Comparison of ENCODE assay signal across 8 cellular contexts in genomic region chr22:24156915-24157782, GRCh38. TPM values are rescaled to one million over a fixed set of nuclear protein-coding genes. Genes with fewer than 3 reads are reported as not detected.
A peak's percentile ranks its signal among the peaks of the same experiment; 100 is the strongest.
DNase-seq lines count a peak whose midpoint lies in the region; TF ChIP-seq lines count a peak whose summit lies in the region.

No MANE protein-coding gene starts in this region.

- H3K9ac ChIP-seq in OCI-LY3 (ENCODE audit: low read length), result peak overlapping the region; percentile 70

- no peak overlapping the region for H3K27ac Mint-ChIP-seq in Calu3 (ENCODE audit: unreplicated experiment)

- no peaks in the 10 kb centered on the region for H3K27me3 Mint-ChIP-seq in Calu3 (ENCODE audit: unreplicated experiment)

- 18 to 19% methylated on average over 22 of the region's 22 CpGs for WGBS in esophagus, 2 donors

- H3K9me3 ChIP-seq in OCI-LY3 (ENCODE audit: insufficient read depth, low read length) (no peaks in the 10 kb centered on the region), esophagus (ENCODE audit: control insufficient read depth in 2 of 2, insufficient read depth in 1 of 2, low read depth in 1 of 2, low read length in 1 of 2) (no peaks in the 10 kb centered on the region), muscle layer of duodenum (ENCODE audit: control insufficient read depth in 1 of 2, low read length in 2 of 2) (no peaks in the 10 kb centered on the region)

- H3K79me2 ChIP-seq in OCI-LY3 (ENCODE audit: low read length), result no peaks in the 10 kb centered on the region

- H3K4me3 ChIP-seq in OCI-LY3 (ENCODE audit: low read length) (peak overlapping the region; percentile 84), esophagus (ENCODE audit: low read depth in 1 of 2, low read length in 2 of 2) (peak overlapping the region; percentile 58 to 66), muscle layer of duodenum (ENCODE audit: low read depth in 1 of 2, low read length in 2 of 2) (peak overlapping the region; percentile 76 to 81)

- peaks cover 14% of the 10 kb centered on the region for H3K36me3 Mint-ChIP-seq in Calu3 (ENCODE audit: insufficient read depth, unreplicated experiment)

- H3K36me3 ChIP-seq in OCI-LY3 (replicated peaks; ENCODE audit: low read depth, low read length) (peaks cover 4% of the 10 kb centered on the region), esophagus (ENCODE audit: control insufficient read depth in 2 of 2, insufficient read depth in 2 of 2, low read length in 1 of 2) (peaks cover 5 to 17% of the 10 kb centered on the region in 2 donors), muscle layer of duodenum (ENCODE audit: control insufficient read depth in 1 of 2, insufficient read depth in 2 of 2, low read length in 2 of 2) (no peaks in the 10 kb centered on the region)

- BruUV-seq in Calu3 (replicated peaks; lab: Mats Ljungman, UMichigan), result no TSS peak

- H3K4me3 Mint-ChIP-seq in Calu3 (ENCODE audit: low read depth, unreplicated experiment), result peak overlapping the region; percentile 84

- intact Hi-C loops in Calu3 (cut with micrococcal nuclease; ENCODE audit: unreplicated experiment), result no loop called here

- no peaks in the 10 kb centered on the region for H3K9me3 Mint-ChIP-seq in Calu3 (ENCODE audit: low read depth, unreplicated experiment)

- peak; percentile 93 for TF ChIP-seq CTCF in Calu3 (IDR thresholded peaks at IDR 0.05; ENCODE audit: unreplicated experiment)
- TF ChIP-seq CTCF in GM20000 (IDR thresholded peaks at IDR 0.05; ENCODE audit: extremely low read depth, missing control alignments), result peak; percentile 52
- peak; percentile 90 for TF ChIP-seq CTCF in OCI-LY3 (IDR thresholded peaks at IDR 0.05; ENCODE audit: low read depth, low read length)

- H3K27ac ChIP-seq in OCI-LY3 (ENCODE audit: low read length) (peak overlapping the region; percentile 58), esophagus (ENCODE audit: low read depth in 2 of 2, low read length in 1 of 2) (peak overlapping the region; percentile 75 to 77), muscle layer of duodenum (ENCODE audit: low read length) (no peak overlapping the region)

- no peaks in the 10 kb centered on the region for H3K27me3 ChIP-seq in OCI-LY3 (ENCODE audit: low read depth, low read length)
- no peaks in the 10 kb centered on the region for H3K27me3 ChIP-seq in esophagus (ENCODE audit: control insufficient read depth in 1 of 2, insufficient read depth in 2 of 2, low read length in 2 of 2)
- H3K27me3 ChIP-seq in muscle layer of duodenum (ENCODE audit: low read depth, low read length), result no peaks in the 10 kb centered on the region

- peak; percentile 93 for DNase-seq in Calu3
- DNase-seq in GM20000 (ENCODE audit: low spot score), result peak; percentile 96
- peak; percentile 73 for DNase-seq in HT-29 (ENCODE audit: low spot score)
- DNase-seq in activated T-cell treated with anti-CD3 and anti-CD28 coated beads for 4 hours, result peak; percentile 69
- DNase-seq in stimulated activated CD8-positive, alpha-beta memory T cell treated with anti-CD3 and anti-CD28 coated beads, Interleukin-7, amount 100 ng/mL, for 24 hours (ENCODE audit: low read depth), result peak; percentile 59

- no peaks in the 10 kb centered on the region; the same call in 1 of the 2 replicates for H4K20me1 ChIP-seq in OCI-LY3 (ENCODE audit: insufficient read depth, low read length)

- H3K4me1 Mint-ChIP-seq in Calu3 (ENCODE audit: low read depth, unreplicated experiment), result peaks cover 9% of the 10 kb centered on the region

- CTCF ChIA-PET in Calu3 (lab: Charles Lee), result interaction anchor here (0.5 to 3.5 kb wide), 8 partner anchors 9 to 316 kb away, joined by 3 to 15 read pairs (median 4); no protein-coding TSS in a partner anchor

- H3K4me2 ChIP-seq in OCI-LY3 (ENCODE audit: low read length), result peak overlapping the region; percentile 83

- H3K4me1 ChIP-seq in OCI-LY3 (ENCODE audit: low read length), result peaks cover 25% of the 10 kb centered on the region
- peaks cover 0 to 25% of the 10 kb centered on the region in 2 donors for H3K4me1 ChIP-seq in esophagus (ENCODE audit: control insufficient read depth in 2 of 2, insufficient read depth in 2 of 2, low read length in 1 of 2)
- peaks cover 6 to 64% of the 10 kb centered on the region in 2 donors for H3K4me1 ChIP-seq in muscle layer of duodenum (ENCODE audit: control insufficient read depth in 1 of 2, insufficient read depth in 2 of 2, low read length in 2 of 2)

- H2AFZ ChIP-seq in OCI-LY3 (ENCODE audit: low read depth, low read length), result peak overlapping the region; percentile 5; the same call in 1 of the 2 replicates

RNA-seq across cellular contexts. Expression of gene SUSD2, which starts 24.1 kb away (rescaled TPM):
- total RNA-seq in Calu3 (2022), result 2.5 and 3.1 TPM in 2 replicates
- total RNA-seq in HT-29 (2014; rRNA removed; shearing (Covaris generic)), result 1.1 and 1.2 TPM in 2 replicates
- polyA plus RNA-seq in esophagus, result 1 to 10 TPM in 1 of 2 donors, under 1 TPM in 1; 0.73 to 1.4 TPM
